In genomic region chr13:46051958-46052313, GRCh38 we compare ENCODE assay signal across 8 cellular contexts. TPM values are rescaled to one million over a fixed set of nuclear protein-coding genes. Genes with fewer than 3 reads are reported as not detected.
DNase-seq lines count a peak whose midpoint lies in the region; ATAC-seq, FAIRE-seq and TF ChIP-seq lines count a peak whose summit lies in the region.

No MANE protein-coding gene starts in this region.

- H3K27me3 ChIP-seq in HL-60 (ENCODE audit: insufficient read depth, poor library complexity, severe bottlenecking), result no peaks in the 10 kb centered on the region

- peak overlapping the region; percentile 88 for H3K27ac ChIP-seq in HL-60 (replicated peaks)
- H3K27ac ChIP-seq in mesodermal cell (ENCODE audit: low read depth, low read length, severe bottlenecking), result peak overlapping the region; percentile 91

- 4% methylated on average over 5 of the region's 7 CpGs; no CpG with 5 or more reads in 1 of the 2 experiments for WGBS in mesodermal cell (ENCODE audit: insufficient coverage in 2 of 2), 2 experiments

- H3K36me3 ChIP-seq in mesodermal cell (ENCODE audit: control insufficient read depth, insufficient read depth, low read length), result no peaks in the 10 kb centered on the region

- no peak for FAIRE-seq in urothelium cell line (lab: Jason Lieb, UNC)

- DNase-seq in HL-60 (ENCODE audit: low read depth in 1 of 2, low spot score in 1 of 2) (no peak), cardiac fibroblast (ENCODE audit: low read depth in 2 of 2) (no peak), COR-L47 (lab: John Stamatoyannopoulos, UW) (no peak), urothelium cell line (ENCODE audit: low spot score) (no peak)
- DNase-seq in activated CD4-positive, alpha-beta T cell treated with anti-CD3 and anti-CD28 coated beads, Interleukin-2, amount 50 U/mL, for 4 hours, result no peak

- no peak for TF ChIP-seq CTCF in GM12875 (IDR thresholded peaks at IDR 0.05; ENCODE audit: borderline replicate concordance, insufficient read depth, low read depth, low read length)
- no peak for TF ChIP-seq CTCF in HL-60 (IDR thresholded peaks at IDR 0.05; ENCODE audit: insufficient read depth, low read length)
- no peak for TF ChIP-seq CTCF in cardiac fibroblast (IDR thresholded peaks at IDR 0.05; ENCODE audit: low read depth, low read length)

- no peak for ATAC-seq in HG03045 (IDR thresholded peaks at IDR 0.05; ENCODE audit: unreplicated experiment)

- H3K4me1 ChIP-seq in mesodermal cell (ENCODE audit: control insufficient read depth, insufficient read depth, low read length, poor library complexity, severe bottlenecking), result no peaks in the 10 kb centered on the region

- H3K4me3 ChIP-seq in GM12875 (ENCODE audit: low read depth, low read length) (peak overlapping the region; percentile 70), HL-60 (replicated peaks; ENCODE audit: insufficient read depth, low read length) (peak overlapping the region; percentile 69), cardiac fibroblast (replicated peaks in 1 of 2; ENCODE audit: low read depth in 2 of 2, low read length in 2 of 2) (peak overlapping the region; percentile 79 to 85), mesodermal cell (ENCODE audit: extremely low read depth, insufficient read depth, low read length, poor library complexity, severe bottlenecking) (peak overlapping the region; percentile 94)

- no peaks in the 10 kb centered on the region for H3K9me3 ChIP-seq in mesodermal cell (ENCODE audit: control insufficient read depth, low read length)

RNA-seq across cellular contexts. Expression of gene ZC3H13, which starts 0.6 kb away (rescaled TPM):
- polyA plus RNA-seq in mesodermal cell (2013, experiment 1 of 2), result 30.1 TPM
- polyA plus RNA-seq in mesodermal cell (2013, experiment 2 of 2), result 33.1 TPM

RNA-seq across cellular contexts. Expression of gene CPB2, which starts 52.9 kb away (rescaled TPM):
- not detected for polyA plus RNA-seq in mesodermal cell (2013, experiment 1 of 2)
- not detected for polyA plus RNA-seq in mesodermal cell (2013, experiment 2 of 2)
